23 cellular contexts compared by ENCODE assay signal in the genomic region with DNA sequence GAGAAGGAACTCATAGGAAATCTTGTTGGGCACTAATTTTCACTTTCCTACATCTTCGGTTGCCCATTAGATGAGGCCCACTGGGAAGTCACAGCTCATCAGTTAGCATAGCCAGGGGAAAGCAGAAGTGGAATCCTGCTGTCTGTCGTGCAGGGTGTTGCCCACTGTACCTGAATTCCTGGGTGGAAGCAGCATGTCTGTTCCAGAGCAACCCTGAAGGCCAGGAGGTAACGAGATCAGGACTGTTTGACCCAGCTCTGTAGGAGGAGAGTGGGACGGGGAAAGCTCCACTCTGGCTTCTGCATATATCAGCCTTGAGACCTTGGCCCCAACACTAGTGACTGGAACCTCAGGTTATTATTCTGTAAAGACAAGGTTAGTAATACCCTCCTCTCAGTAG.
DNase-seq lines count a peak whose midpoint lies in the region; ATAC-seq and TF ChIP-seq lines count a peak whose summit lies in the region.
"Had no signal": no experiment of that assay in that cellular context is flagged by ENCODE, and none has a peak within 500 bp of the region (broad histone marks: within the 10 kb centered on the region; RNA-seq: fewer than 3 reads in every experiment).

No MANE protein-coding gene starts in this region.

- TF ChIP-seq CTCF in endodermal cell (conservative IDR thresholded peaks at IDR 0.05): no peak
- no peak for TF ChIP-seq CTCF in osteocyte (IDR thresholded peaks at IDR 0.05)
- no peak for TF ChIP-seq CTCF in GM23338 (conservative IDR thresholded peaks at IDR 0.05; ENCODE audit: low read depth in 2 of 2)

- no peaks in the 10 kb centered on the region for H4K20me1 ChIP-seq in GM23338 (replicated peaks; ENCODE audit: insufficient read depth)
- H4K20me1 ChIP-seq: BLaER1 had no signal

- no peak for ATAC-seq in GM19023 (IDR thresholded peaks at IDR 0.05; ENCODE audit: unreplicated experiment)
- ATAC-seq in GM23338: no peak
- ATAC-seq: GM12878 had no signal

- no peak overlapping the region for H3K4me3 Mint-ChIP-seq in endodermal cell
- H3K4me3 Mint-ChIP-seq in osteocyte (ENCODE audit: unreplicated experiment): no peak overlapping the region
- no peak overlapping the region for H3K4me3 Mint-ChIP-seq in GM23338
- H3K4me3 Mint-ChIP-seq: CD14-positive monocyte; CD4-positive, alpha-beta memory T cell; CD4-positive, CD25-positive, alpha-beta regulatory T cell; CD8-positive, alpha-beta memory T cell had no signal

- H3K27me3 Mint-ChIP-seq in endodermal cell (ENCODE audit: insufficient read depth): peaks cover 17% of the 10 kb centered on the region
- H3K27me3 Mint-ChIP-seq in osteocyte (ENCODE audit: unreplicated experiment): no peaks in the 10 kb centered on the region
- H3K27me3 Mint-ChIP-seq in GM23338 (ENCODE audit: insufficient read depth, low read depth, poor library complexity): peaks cover 4% of the 10 kb centered on the region
- H3K27me3 Mint-ChIP-seq: CD4-positive, CD25-positive, alpha-beta regulatory T cell; CD8-positive, alpha-beta memory T cell had no signal

- no peaks in the 10 kb centered on the region for H3K9me2 ChIP-seq in GM23338 (ENCODE audit: insufficient read depth)

- no peaks in the 10 kb centered on the region for H3K4me1 Mint-ChIP-seq in endodermal cell
- peaks cover 4% of the 10 kb centered on the region for H3K4me1 Mint-ChIP-seq in osteocyte (ENCODE audit: unreplicated experiment)
- no peaks in the 10 kb centered on the region for H3K4me1 Mint-ChIP-seq in GM23338
- H3K4me1 Mint-ChIP-seq: CD14-positive monocyte; CD4-positive, CD25-positive, alpha-beta regulatory T cell; CD8-positive, alpha-beta memory T cell had no signal

- H3K4me3 ChIP-seq in endodermal cell (ENCODE audit: low read length) (no peak overlapping the region), GM23338 (no peak overlapping the region)
- H3K4me3 ChIP-seq: BLaER1, GM12878 had no signal

- H3K27me3 ChIP-seq in endodermal cell (ENCODE audit: control insufficient read depth, insufficient read depth, low read length, poor library complexity, severe bottlenecking): no peaks in the 10 kb centered on the region
- H3K27me3 ChIP-seq in GM23338 (ENCODE audit: insufficient read depth): no peaks in the 10 kb centered on the region
- H3K27me3 ChIP-seq: BE2C, BLaER1 had no signal

- peak; percentile 7 for DNase-seq in endodermal cell
- peak; percentile 56 for DNase-seq in osteocyte (ENCODE audit: extremely low spot score, unreplicated experiment)
- DNase-seq in GM23338 (ENCODE audit: low spot score): no peak
- DNase-seq in HT-29 (ENCODE audit: low spot score): no peak
- DNase-seq: 8988T; ACHN; BE2C; C1 segment of cervical spinal cord; CD4-positive, alpha-beta memory T cell; CD4-positive, CD25-positive, alpha-beta regulatory T cell; CD8-positive, alpha-beta memory T cell; COR-L47; DMS 273 treated with DMSO at 0.1 percent for 48 hours; DMS153; DMS53; DMS79; DND-41; EL; GDM1 had no signal

- H3K9me3 Mint-ChIP-seq in endodermal cell (peaks cover 15% of the 10 kb centered on the region), osteocyte (ENCODE audit: unreplicated experiment) (peaks cover 12% of the 10 kb centered on the region), GM23338 (peaks cover 6% of the 10 kb centered on the region)

- WGBS in endodermal cell (ENCODE audit: insufficient coverage in 1 of 2, insufficient read length in 1 of 2), 2 experiments: 88 to 96% methylated on average over 4 of the region's 4 CpGs

- peaks cover 8% of the 10 kb centered on the region for H3K9me3 ChIP-seq in endodermal cell (ENCODE audit: control insufficient read depth, low read length)
- H3K9me3 ChIP-seq: BE2C had no signal

- H2AFZ ChIP-seq in GM23338: no peak overlapping the region

- no peak overlapping the region for H3K27ac ChIP-seq in endodermal cell (ENCODE audit: low read depth, low read length)
- H3K27ac ChIP-seq in GM23338 (ENCODE audit: low read depth): no peak overlapping the region
- H3K27ac ChIP-seq: BLaER1 had no signal

- H3K36me3 Mint-ChIP-seq in endodermal cell (ENCODE audit: low read depth) (no peaks in the 10 kb centered on the region), osteocyte (ENCODE audit: unreplicated experiment) (peaks cover 18% of the 10 kb centered on the region), GM23338 (ENCODE audit: low read depth) (peaks cover under 1% of the 10 kb centered on the region; the same call in 1 of the 3 replicates)
- H3K36me3 Mint-ChIP-seq: CD4-positive, alpha-beta memory T cell; CD4-positive, CD25-positive, alpha-beta regulatory T cell had no signal

- H3K4me2 ChIP-seq in GM23338: no peak overlapping the region
- H3K4me2 ChIP-seq: BLaER1 had no signal

- H3K9ac ChIP-seq in endodermal cell (ENCODE audit: extremely low read depth, low read length, poor library complexity, severe bottlenecking): no peak overlapping the region
- H3K9ac ChIP-seq: BLaER1 had no signal

- H3K4me1 ChIP-seq in endodermal cell (ENCODE audit: control insufficient read depth, insufficient read depth, low read length) (no peaks in the 10 kb centered on the region), GM23338 (ENCODE audit: insufficient read depth) (no peaks in the 10 kb centered on the region)
- H3K4me1 ChIP-seq: BE2C had no signal

- no peaks in the 10 kb centered on the region for H3F3A ChIP-seq in GM23338 (replicated peaks; ENCODE audit: low read depth)

- no peaks in the 10 kb centered on the region for H3K79me2 ChIP-seq in GM23338 (replicated peaks; ENCODE audit: insufficient read depth)

- H3K27ac Mint-ChIP-seq in endodermal cell (no peak overlapping the region), osteocyte (ENCODE audit: unreplicated experiment) (no peak overlapping the region), GM23338 (no peak overlapping the region)
- H3K27ac Mint-ChIP-seq: CD14-positive monocyte; CD4-positive, alpha-beta memory T cell; CD8-positive, alpha-beta memory T cell had no signal

- H3K36me3 ChIP-seq in endodermal cell (ENCODE audit: control insufficient read depth, insufficient read depth, low read length) (no peaks in the 10 kb centered on the region), GM23338 (ENCODE audit: insufficient read depth) (no peaks in the 10 kb centered on the region)
- H3K36me3 ChIP-seq: BE2C had no signal

TF ChIP-seq in GM23338, 12 proteins besides CTCF, POLR2A, EP300 and RAD21:
- TF ChIP-seq EZH2 (IDR thresholded peaks at IDR 0.05; ENCODE audit: low read depth, unreplicated experiment): no peak

Comparison
In these comparisons a context has a peak if more than half of its experiments do, and no peak if none do; other contexts are left out.
1. DNase-seq: peak in endodermal cell (single experiment) and osteocyte (single experiment); none in GM23338 (single experiment) and HT-29 (single experiment).